ENCODE assay signal across 35 cellular contexts in genomic region chr3:146396792-146397191, GRCh38.
"Had no signal": no experiment of that assay in that cellular context is flagged by ENCODE, and none has a peak within 500 bp of the region (broad histone marks: within the 10 kb centered on the region; RNA-seq: fewer than 3 reads in every experiment).

No MANE protein-coding gene starts in this region.

- FAIRE-seq: astrocyte, K562 had no signal

- ATAC-seq: activated T-cell treated with anti-CD3 and anti-CD28 coated beads, Interleukin-2, amount 50 U/mL, for 72 hours; activated T-helper 17 cell treated with anti-CD3 and anti-CD28 coated beads, Interleukin-2, amount 50 U/mL, for 72 hours; body of pancreas; K562; PC-3; Right ventricle myocardium inferior; SK-N-SH treated with all-trans-retinoic acid at 6 μM for 48 hours had no signal

- H3K27ac Mint-ChIP-seq: activated B cell treated with CpG ODN at 0.5 μM for 24 hours; activated CD4-positive, alpha-beta memory T cell treated with anti-CD3 and anti-CD28 coated beads for 36 hours; activated naive CD4-positive, alpha-beta T cell treated with anti-CD3 and anti-CD28 coated beads for 36 hours; activated naive CD4-positive, alpha-beta T cell treated with anti-CD3 and anti-CD28 coated beads, Interleukin-2, amount 50 U/mL, for 72 hours; activated T-cell treated with anti-CD3 and anti-CD28 coated beads, Interleukin-2, amount 50 U/mL, for 72 hours; activated T-helper 17 cell treated with anti-CD3 and anti-CD28 coated beads, Interleukin-2, amount 50 U/mL, for 72 hours had no signal

- H3K4me1 ChIP-seq: adrenal gland, body of pancreas, breast epithelium, Peyer's patch had no signal

- H3K4me3 ChIP-seq: adrenal gland, body of pancreas, breast epithelium, K562, Peyer's patch had no signal

- H3K27me3 ChIP-seq: adrenal gland, body of pancreas, breast epithelium, Peyer's patch had no signal

- H3K36me3 Mint-ChIP-seq: activated CD4-positive, alpha-beta memory T cell treated with anti-CD3 and anti-CD28 coated beads for 36 hours; activated naive CD4-positive, alpha-beta T cell treated with anti-CD3 and anti-CD28 coated beads, Interleukin-2, amount 50 U/mL, for 72 hours had no signal

- H3K9me3 ChIP-seq: adrenal gland, body of pancreas, breast epithelium, Peyer's patch had no signal

- H3K4me3 Mint-ChIP-seq: activated B cell treated with CpG ODN at 0.5 μM for 24 hours; activated CD4-positive, alpha-beta memory T cell treated with anti-CD3 and anti-CD28 coated beads for 36 hours; activated naive CD4-positive, alpha-beta T cell treated with anti-CD3 and anti-CD28 coated beads for 36 hours; activated T-cell treated with anti-CD3 and anti-CD28 coated beads, Interleukin-2, amount 50 U/mL, for 72 hours; activated T-helper 17 cell treated with anti-CD3 and anti-CD28 coated beads, Interleukin-2, amount 50 U/mL, for 72 hours had no signal

- DNase-seq: activated B cell treated with CpG ODN at 0.5 μM for 24 hours; activated CD4-positive, alpha-beta memory T cell treated with anti-CD3 and anti-CD28 coated beads for 36 hours; activated CD4-positive, alpha-beta T cell treated with anti-CD3 and anti-CD28 coated beads for 4 hours; activated CD4-positive, alpha-beta T cell treated with anti-CD3 and anti-CD28 coated beads, Interleukin-2, amount 50 U/mL, for 1 hour; activated CD4-positive, CD25-positive, alpha-beta regulatory T cell treated with anti-CD3 and anti-CD28 coated beads, Interleukin-2, amount 50 U/mL, for 72 hours; activated gamma-delta T cell; activated naive CD4-positive, alpha-beta T cell treated with anti-CD3 and anti-CD28 coated beads for 36 hours; activated T-cell treated with anti-CD3 and anti-CD28 coated beads, Interleukin-2, amount 50 U/mL, for 1 hour; activated T-cell treated with anti-CD3 and anti-CD28 coated beads, Interleukin-2, amount 50 U/mL, for 72 hours; adrenal gland; body of pancreas; NCI-H1048; NCI-H1105 treated with DMSO at 0.1 percent for 48 hours; NCI-H1436; NCI-H1694; NCI-H1930; NCI-H2081 treated with DMSO at 0.1 percent for 48 hours; NCI-H345; NCI-H524 treated with DMSO at 0.1 percent for 48 hours; PC-3; Peyer's patch; SIG-M5; SW 1271; T-helper 1 cell; T-helper 2 cell; T-helper 9 cell had no signal

- H3K27ac ChIP-seq: adrenal gland, body of pancreas, breast epithelium, Peyer's patch, RWPE1, VCaP had no signal

- H3K36me3 ChIP-seq: adrenal gland, breast epithelium, Peyer's patch had no signal

- H3K9me3 Mint-ChIP-seq: activated B cell treated with CpG ODN at 0.5 μM for 24 hours; activated CD4-positive, alpha-beta memory T cell treated with anti-CD3 and anti-CD28 coated beads for 36 hours; activated naive CD4-positive, alpha-beta T cell treated with anti-CD3 and anti-CD28 coated beads for 36 hours; activated naive CD4-positive, alpha-beta T cell treated with anti-CD3 and anti-CD28 coated beads, Interleukin-2, amount 50 U/mL, for 72 hours; activated T-cell treated with anti-CD3 and anti-CD28 coated beads, Interleukin-2, amount 50 U/mL, for 72 hours; activated T-helper 17 cell treated with anti-CD3 and anti-CD28 coated beads, Interleukin-2, amount 50 U/mL, for 72 hours had no signal

- H3K4me1 Mint-ChIP-seq: activated B cell treated with CpG ODN at 0.5 μM for 24 hours; activated T-helper 17 cell treated with anti-CD3 and anti-CD28 coated beads, Interleukin-2, amount 50 U/mL, for 72 hours had no signal
